Comparison of ENCODE assay signal across 2 cellular contexts in genomic region chr12:76952995-76953394, GRCh38.
TF ChIP-seq lines count a peak whose summit lies in the region.

No MANE protein-coding gene starts in this region.

TF ChIP-seq in HCT116, 20 proteins besides CTCF, POLR2A, EP300 and RAD21:
- TF ChIP-seq ZFX (IDR thresholded peaks at IDR 0.05) (no peak), REST (IDR thresholded peaks at IDR 0.05; ENCODE audit: low read depth) (no peak), SIN3A (IDR thresholded peaks at IDR 0.05; ENCODE audit: low read depth) (no peak), EGR1 (IDR thresholded peaks at IDR 0.05; ENCODE audit: low read depth) (no peak), CBX3 (IDR thresholded peaks at IDR 0.05; ENCODE audit: low read depth) (no peak; the same call in 1 of the 2 replicates), ZNF274 (IDR thresholded peaks at IDR 0.05; ENCODE audit: low read depth, low read length) (no peak), EZH2phosphoT487 (IDR thresholded peaks at IDR 0.05; ENCODE audit: borderline replicate concordance) (no peak), ZBTB33 (IDR thresholded peaks at IDR 0.05; ENCODE audit: extremely low read depth, insufficient replicate concordance, low read length) (no peak), POLR2AphosphoS5 (IDR thresholded peaks at IDR 0.05; ENCODE audit: low read depth, low read length) (no peak), ELF1 (IDR thresholded peaks at IDR 0.05; ENCODE audit: borderline replicate concordance, low read depth) (no peak), MAX (IDR thresholded peaks at IDR 0.05) (no peak), ATF3 (IDR thresholded peaks at IDR 0.05) (no peak), YY1 (IDR thresholded peaks at IDR 0.05; ENCODE audit: extremely low read depth, insufficient replicate concordance, low read depth, low read length) (no peak), EZH2 (IDR thresholded peaks at IDR 0.05) (no peak), CEBPB (IDR thresholded peaks at IDR 0.05; ENCODE audit: low read depth) (no peak)

TF ChIP-seq in SK-N-SH, 30 proteins besides CTCF, POLR2A, EP300 and RAD21:
- TF ChIP-seq MEF2A (IDR thresholded peaks at IDR 0.05; ENCODE audit: borderline replicate concordance, low read depth) (no peak), PBX3 (IDR thresholded peaks at IDR 0.05) (no peak), USF1 (IDR thresholded peaks at IDR 0.05; ENCODE audit: borderline replicate concordance, low read depth) (no peak), ELF1 (IDR thresholded peaks at IDR 0.05) (no peak), MAX (IDR thresholded peaks at IDR 0.05; ENCODE audit: low read depth) (no peak), TAF1 (IDR thresholded peaks at IDR 0.05; ENCODE audit: borderline replicate concordance, low read depth, low read length) (no peak), RCOR1 (IDR thresholded peaks at IDR 0.05; ENCODE audit: low read length) (peak; percentile 59; the same call in 1 of the 2 replicates), GABPA (IDR thresholded peaks at IDR 0.05; ENCODE audit: low read depth) (no peak), GATA2 (CRISPR knock-in tag; IDR thresholded peaks at IDR 0.05) (no peak), MXI1 (IDR thresholded peaks at IDR 0.05; ENCODE audit: low read depth, low read length) (no peak), POLR2AphosphoS5 (IDR thresholded peaks at IDR 0.05; ENCODE audit: low read depth, low read length) (no peak), SMC3 (IDR thresholded peaks at IDR 0.05; ENCODE audit: low read depth, low read length) (peak; percentile 50), IRF3 (IDR thresholded peaks at IDR 0.05; ENCODE audit: low read depth, low read length) (no peak), TCF12 (IDR thresholded peaks at IDR 0.05) (no peak), CHD2 (IDR thresholded peaks at IDR 0.05; ENCODE audit: low read length, partially characterized antibody) (no peak), FOXM1 (IDR thresholded peaks at IDR 0.05; ENCODE audit: low read depth) (no peak)
